ENCODE assay signal across 8 cellular contexts in the genomic region with DNA sequence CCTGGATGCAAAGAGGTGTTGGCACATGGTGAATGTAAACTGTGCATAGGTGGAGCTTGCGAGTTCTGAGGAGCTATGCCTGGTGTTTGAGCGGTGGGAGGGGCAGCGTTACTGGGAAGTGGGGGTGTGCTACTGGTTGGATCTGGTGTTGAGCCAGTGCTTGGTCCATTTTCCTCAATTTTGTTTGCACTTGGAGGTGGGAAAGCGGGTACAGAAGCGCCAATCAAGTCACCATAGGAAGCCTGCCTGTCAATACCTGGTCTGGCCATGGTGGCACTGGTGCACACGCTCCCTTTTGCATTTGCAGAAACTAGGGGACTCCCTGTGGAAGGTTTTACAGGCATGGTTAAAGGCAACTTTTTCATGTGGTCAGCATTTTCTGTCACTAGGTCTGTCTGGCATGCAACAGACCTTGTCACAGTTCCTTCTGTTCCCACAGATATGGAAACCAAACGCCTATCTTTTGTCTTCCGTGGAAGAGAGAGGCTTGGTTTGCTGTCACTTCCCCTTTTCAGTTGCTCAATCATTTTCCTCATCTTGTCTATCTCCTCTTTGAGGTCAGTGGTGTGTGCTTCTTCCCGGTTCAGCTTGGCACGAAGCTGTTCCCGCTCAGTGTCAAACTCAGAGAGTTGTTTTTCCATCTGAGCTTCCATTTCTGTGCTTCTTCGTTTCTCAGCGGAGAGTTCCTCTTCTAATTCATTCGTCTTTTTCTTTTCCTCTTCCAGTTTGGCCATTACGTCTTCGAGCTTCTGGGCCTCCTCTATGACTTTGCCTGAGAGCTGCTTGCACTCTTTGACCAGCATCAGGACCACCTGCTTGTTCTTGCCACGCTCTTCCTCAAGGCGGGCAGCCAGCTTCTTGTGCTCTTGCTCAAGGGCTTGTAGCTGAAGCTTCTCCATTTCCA.
DNase-seq lines count a peak whose midpoint lies in the region; ATAC-seq and TF ChIP-seq lines count a peak whose summit lies in the region.

No MANE protein-coding gene starts in this region.

- no peaks in the 10 kb centered on the region for H3K9me2 ChIP-seq in hepatocyte (replicated peaks; ENCODE audit: insufficient read depth)

- no peaks in the 10 kb centered on the region for H4K20me1 ChIP-seq in hepatocyte (ENCODE audit: insufficient read depth, poor library complexity, severe bottlenecking)

- no peak overlapping the region for H3K4me3 ChIP-seq in vagina
- H3K4me3 ChIP-seq in hepatocyte, result no peak overlapping the region

- H3K4me1 ChIP-seq in vagina (no peaks in the 10 kb centered on the region), hepatocyte (ENCODE audit: insufficient read depth) (no peaks in the 10 kb centered on the region)

- H3K36me3 ChIP-seq in vagina (peaks cover 0 to 5% of the 10 kb centered on the region in 2 donors), hepatocyte (replicated peaks; ENCODE audit: insufficient read depth, low read depth) (no peaks in the 10 kb centered on the region)

- H3K27ac ChIP-seq in angular gyrus (ENCODE audit: low read depth, low read length), result peak overlapping the region; percentile 31
- no peak overlapping the region for H3K27ac ChIP-seq in vagina
- H3K27ac ChIP-seq in hepatocyte, result no peak overlapping the region

- H3K79me2 ChIP-seq in hepatocyte, result no peaks in the 10 kb centered on the region

- H2AFZ ChIP-seq in hepatocyte, result no peak overlapping the region

- ATAC-seq in GM19395 (IDR thresholded peaks at IDR 0.05; ENCODE audit: unreplicated experiment) (peak; percentile 80), HG03159 (IDR thresholded peaks at IDR 0.05; ENCODE audit: unreplicated experiment) (peak; percentile 66)

- TF ChIP-seq CTCF in vagina (IDR thresholded peaks at IDR 0.05), result no peak
- no peak for TF ChIP-seq CTCF in hepatocyte (IDR thresholded peaks at IDR 0.05; ENCODE audit: poor library complexity)

- 98% methylated on average over 18 of the region's 18 CpGs for WGBS in hepatocyte (ENCODE audit: low lambda C conversion rate, missing lambda C conversion rate)

- H3K27me3 ChIP-seq in vagina (no peaks in the 10 kb centered on the region), hepatocyte (no peaks in the 10 kb centered on the region)

- no peak overlapping the region for H3K4me2 ChIP-seq in hepatocyte

- DNase-seq in Ammon's horn (ENCODE audit: low spot score), result peak; percentile 76
- DNase-seq in vagina (ENCODE audit: extremely low spot score in 2 of 2), result no peak
- DNase-seq in GM19240 (ENCODE audit: insufficient read length, low spot score), result no peak
- DNase-seq in hepatocyte (ENCODE audit: low spot score), result no peak
- no peak for DNase-seq in stimulated activated naive CD4-positive, alpha-beta T cell (lab: John Stamatoyannopoulos, UW)

- no peaks in the 10 kb centered on the region for H3K9me3 ChIP-seq in vagina
- H3K9me3 ChIP-seq in hepatocyte (ENCODE audit: low read depth), result no peaks in the 10 kb centered on the region

- intact Hi-C loops in vagina (cut with DNase I), result no loop called here

- no peak for TF ChIP-seq POLR2A in vagina (IDR thresholded peaks at IDR 0.05)
